Comparison of ENCODE assay signal across 8 cellular contexts in the genomic region with DNA sequence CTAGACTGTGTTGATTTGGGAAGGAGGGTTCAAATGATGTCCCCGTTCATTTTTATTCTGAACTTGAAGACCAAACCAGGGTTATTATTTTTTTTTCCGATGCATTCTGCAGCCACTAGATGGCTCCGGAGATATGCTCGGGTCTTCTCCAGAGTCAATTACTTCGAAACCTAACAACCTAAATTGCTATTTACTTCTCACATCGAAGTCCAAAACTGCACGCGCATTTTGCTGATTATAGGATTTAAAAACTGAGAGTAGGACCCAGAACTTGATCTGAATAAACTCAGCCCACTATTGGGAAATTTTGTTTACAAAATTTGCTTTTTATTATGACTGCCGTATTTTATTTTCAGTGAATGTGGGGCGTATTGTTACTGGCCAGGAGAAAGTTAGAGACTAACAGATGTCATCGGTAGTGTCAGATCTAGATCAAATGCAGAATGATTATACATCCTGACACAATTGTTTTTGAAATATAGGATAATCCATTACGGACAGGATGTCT.
DNase-seq lines count a peak whose midpoint lies in the region; ATAC-seq and TF ChIP-seq lines count a peak whose summit lies in the region.

No MANE protein-coding gene starts in this region.

- no peak for DNase-seq in AG04449 (ENCODE audit: low read depth, low spot score)
- DNase-seq in GM04503 (ENCODE audit: low read depth) = peak; percentile 20
- peak; percentile 46 for DNase-seq in NCI-H146 treated with DMSO at 0.1 percent for 48 hours (lab: John Stamatoyannopoulos, UW; ENCODE audit: unreplicated experiment)
- DNase-seq in amniotic epithelial cell (ENCODE audit: low read depth) = peak; percentile 73
- peak; percentile 27 for DNase-seq in iPS-NIHi7 (ENCODE audit: extremely low spot score)
- DNase-seq in suprapubic skin (ENCODE audit: low spot score in 2 of 2) = no peak
- no peak for DNase-seq in omental fat pad (ENCODE audit: low spot score)

- H3K4me1 ChIP-seq in suprapubic skin = peaks cover 7% of the 10 kb centered on the region

- CTCF ChIA-PET in AG04449 (lab: Yijun Ruan, JAX) = interaction anchor here (0.6 to 4.9 kb wide), 24 partner anchors 8 to 963 kb away, joined by 3 to 34 read pairs (median 5); partner anchors contain the start of gene HS3ST3B1

- H3K27ac ChIP-seq in suprapubic skin = no peak overlapping the region

- TF ChIP-seq POLR2A in suprapubic skin (IDR thresholded peaks at IDR 0.05) = no peak

- H3K27me3 ChIP-seq in suprapubic skin = no peaks in the 10 kb centered on the region

- H3K36me3 ChIP-seq in suprapubic skin = no peaks in the 10 kb centered on the region

- WGBS in suprapubic skin = 8% methylated on average over 12 of the region's 12 CpGs

- H3K9me3 ChIP-seq in suprapubic skin = no peaks in the 10 kb centered on the region

- ATAC-seq in HG02870 (IDR thresholded peaks at IDR 0.05; ENCODE audit: unreplicated experiment) (no peak), omental fat pad (ENCODE audit: low FRiP score) (no peak)

- peak overlapping the region; percentile 43 for H3K4me3 ChIP-seq in AG04449 (ENCODE audit: low read depth, low read length)
- H3K4me3 ChIP-seq in suprapubic skin = peak overlapping the region; percentile 16

- peak; percentile 59 for TF ChIP-seq CTCF in AG04449 (IDR thresholded peaks at IDR 0.05; ENCODE audit: insufficient read depth, low read length, missing control alignments)
- peak; percentile 28 to 54 for TF ChIP-seq CTCF in suprapubic skin (IDR thresholded peaks at IDR 0.05)
- TF ChIP-seq CTCF in omental fat pad (IDR thresholded peaks at IDR 0.05) = no peak

- POLR2A ChIA-PET in AG04449 (lab: Yijun Ruan, JAX) = interaction anchor here (1.0 kb wide), 1 partner anchor 9 kb away, joined by 6 read pairs; no protein-coding TSS in a partner anchor

- TF ChIP-seq EP300 in suprapubic skin (IDR thresholded peaks at IDR 0.05) = no peak

Comparison
In these comparisons a context has a peak if more than half of its experiments do, and no peak if none do; other contexts are left out.
1. DNase-seq: peak in GM04503 (single experiment), NCI-H146 treated with DMSO at 0.1 percent for 48 hours (single experiment), amniotic epithelial cell (single experiment) and iPS-NIHi7 (single experiment); none in AG04449 (single experiment), suprapubic skin (0 of 2) and omental fat pad (single experiment).
2. CTCF ChIP-seq: peak in AG04449 (single experiment) and suprapubic skin (2 of 2); none in omental fat pad (0 of 3).